In the genomic region with DNA sequence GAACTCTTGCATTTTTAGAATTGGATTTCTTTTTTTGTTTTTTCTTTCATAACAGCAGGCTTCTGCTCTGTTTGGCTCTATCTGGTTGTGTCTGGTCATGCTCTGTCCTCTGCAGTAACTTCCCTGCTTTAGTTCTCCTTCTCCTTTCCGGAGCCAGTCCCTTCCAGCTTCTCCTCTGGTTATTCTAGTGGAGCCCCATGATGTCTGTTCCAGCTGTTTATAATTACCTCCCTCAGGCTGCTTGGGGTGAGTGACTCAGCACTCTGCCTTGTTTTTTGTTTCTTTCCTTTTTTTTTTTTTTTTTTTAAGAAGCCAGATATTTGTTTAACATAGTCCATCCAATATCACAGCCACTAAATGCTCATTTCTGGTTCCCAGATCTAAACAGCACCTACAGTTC, we compare ENCODE assay signal across 9 cellular contexts.
DNase-seq lines count a peak whose midpoint lies in the region; ATAC-seq, FAIRE-seq and TF ChIP-seq lines count a peak whose summit lies in the region.
"Had no signal": no experiment of that assay in that cellular context is flagged by ENCODE, and none has a peak within 500 bp of the region (broad histone marks: within the 10 kb centered on the region; RNA-seq: fewer than 3 reads in every experiment).

No MANE protein-coding gene starts in this region.

- no peaks in the 10 kb centered on the region for H3K27me3 Mint-ChIP-seq in activated CD4-positive, alpha-beta T cell treated with anti-CD3 and anti-CD28 coated beads, Interleukin-2, amount 10 ng/mL, durations not matched to agents 24 days and 14 days

- TF ChIP-seq RAD21 in K562 (CRISPR knock-in tag; conservative IDR thresholded peaks at IDR 0.05 in 1 of 2, IDR thresholded peaks at IDR 0.05 in 1 of 2) = no peak

- 0% methylated on average over 1 of the region's 1 CpG for WGBS in K562 (ENCODE audit: insufficient coverage, low coverage, missing lambda C conversion rate)
- 11 to 24% methylated on average over 1 of the region's 1 CpG for WGBS in tibial nerve, 2 donors

- CTCF ChIA-PET in K562 (lab: Yijun Ruan, JAX; ENCODE audit: low intra/inter-chr PET ratio) = no interaction called here

- no TSS peak for BruUV-seq in K562 (replicated peaks; lab: Mats Ljungman, UMichigan)

- no peaks in the 10 kb centered on the region for H3K4me1 Mint-ChIP-seq in activated CD4-positive, alpha-beta T cell treated with anti-CD3 and anti-CD28 coated beads, Interleukin-2, amount 10 ng/mL, durations not matched to agents 24 days and 14 days
- H3K4me1 Mint-ChIP-seq: activated naive CD8-positive, alpha-beta T cell treated with anti-CD3 and anti-CD28 coated beads, Interleukin-2, amount 10 ng/mL, durations not matched to agents 7 days and 5 days had no signal

- no peaks in the 10 kb centered on the region for H3K79me2 ChIP-seq in K562 (ENCODE audit: control insufficient read depth, insufficient read depth, low read length)

- H2AFZ ChIP-seq in K562 (ENCODE audit: low read depth, low read length) = no peak overlapping the region

- no peaks in the 10 kb centered on the region for H3K9me3 ChIP-seq in K562 (replicated peaks; ENCODE audit: control insufficient read depth, insufficient read depth, low read depth, low read length)
- H3K9me3 ChIP-seq in tibial nerve = no peaks in the 10 kb centered on the region
- H3K9me3 ChIP-seq in Peyer's patch = no peaks in the 10 kb centered on the region

- H3K27ac ChIP-seq in K562 (ENCODE audit: extremely low read depth, low read depth, low read length) (no peak overlapping the region), tibial nerve (peak overlapping the region; percentile 12 to 88 (median 50)), Peyer's patch (no peak overlapping the region)

- no peaks in the 10 kb centered on the region for H3K36me3 ChIP-seq in K562 (ENCODE audit: control insufficient read depth, insufficient read depth, low read length)
- H3K36me3 ChIP-seq in tibial nerve = no peaks in the 10 kb centered on the region
- H3K36me3 ChIP-seq in Peyer's patch = no peaks in the 10 kb centered on the region

- FAIRE-seq in K562 (lab: Jason Lieb, UNC) = no peak

- no peaks in the 10 kb centered on the region for H3K36me3 Mint-ChIP-seq in activated CD4-positive, alpha-beta T cell treated with anti-CD3 and anti-CD28 coated beads, Interleukin-2, amount 10 ng/mL, durations not matched to agents 24 days and 14 days (ENCODE audit: low read depth)
- H3K36me3 Mint-ChIP-seq: activated naive CD8-positive, alpha-beta T cell treated with anti-CD3 and anti-CD28 coated beads, Interleukin-2, amount 10 ng/mL, durations not matched to agents 7 days and 5 days had no signal

- no peak overlapping the region for H3K4me3 Mint-ChIP-seq in activated CD4-positive, alpha-beta T cell treated with anti-CD3 and anti-CD28 coated beads, Interleukin-2, amount 10 ng/mL, durations not matched to agents 24 days and 14 days
- H3K4me3 Mint-ChIP-seq: activated naive CD8-positive, alpha-beta T cell treated with anti-CD3 and anti-CD28 coated beads, Interleukin-2, amount 10 ng/mL, durations not matched to agents 7 days and 5 days had no signal

- H4K20me1 ChIP-seq in K562 (replicated peaks; ENCODE audit: control insufficient read depth, insufficient read depth, low read length) = no peaks in the 10 kb centered on the region

- no peaks in the 10 kb centered on the region for H3K9me3 Mint-ChIP-seq in activated CD4-positive, alpha-beta T cell treated with anti-CD3 and anti-CD28 coated beads, Interleukin-2, amount 10 ng/mL, durations not matched to agents 24 days and 14 days
- H3K9me3 Mint-ChIP-seq: activated naive CD8-positive, alpha-beta T cell treated with anti-CD3 and anti-CD28 coated beads, Interleukin-2, amount 10 ng/mL, durations not matched to agents 7 days and 5 days had no signal

- H3K27me3 ChIP-seq in K562 (ENCODE audit: control insufficient read depth in 2 of 2, insufficient read depth in 2 of 2, low read length in 2 of 2) (no peaks in the 10 kb centered on the region; a peak in 1 of 5 replicates), tibial nerve (no peaks in the 10 kb centered on the region), Peyer's patch (no peaks in the 10 kb centered on the region)

- H3K9me1 ChIP-seq in K562 (ENCODE audit: control insufficient read depth, insufficient read depth, low read length) = no peaks in the 10 kb centered on the region

- TF ChIP-seq EP300 in K562 (IDR thresholded peaks at IDR 0.05; ENCODE audit: low read length) (no peak), tibial nerve (IDR thresholded peaks at IDR 0.05) (peak; percentile 85)

- POLR2A ChIA-PET in K562 (lab: Yijun Ruan, JAX) = no interaction called here

- H3K9ac ChIP-seq in K562 (ENCODE audit: insufficient read depth in 1 of 2, low read depth in 2 of 2, low read length in 2 of 2) = no peak overlapping the region

- no peak overlapping the region for H3K27ac Mint-ChIP-seq in activated CD4-positive, alpha-beta T cell treated with anti-CD3 and anti-CD28 coated beads, Interleukin-2, amount 10 ng/mL, durations not matched to agents 24 days and 14 days
- H3K27ac Mint-ChIP-seq: activated naive CD8-positive, alpha-beta T cell treated with anti-CD3 and anti-CD28 coated beads, Interleukin-2, amount 10 ng/mL, durations not matched to agents 7 days and 5 days had no signal

- TF ChIP-seq CTCF in K562 (IDR thresholded peaks at IDR 0.05 in 2 of 3, conservative IDR thresholded peaks at IDR 0.05 in 1 of 3; ENCODE audit: insufficient read depth in 2 of 3, low read depth in 1 of 3, low read length in 3 of 3) (no peak), tibial nerve (IDR thresholded peaks at IDR 0.05) (no peak), Peyer's patch (IDR thresholded peaks at IDR 0.05) (no peak)

- intact Hi-C loops in K562 (cut with micrococcal nuclease) = no loop called here
- intact Hi-C loops in activated CD4-positive, alpha-beta T cell treated with anti-CD3 and anti-CD28 coated beads, Interleukin-2, amount 10 ng/mL, durations not matched to agents 24 days and 14 days (cut with micrococcal nuclease) = no loop called here

- in situ Hi-C loops in KBM-7 (cut with MboI; ENCODE audit: low pct_unique_long_range_greater_than_20kb, low sequenced_read_pairs) (no loop called here), K562 (cut with MboI) (no loop called here)

- TF ChIP-seq POLR2A in K562 (conservative IDR thresholded peaks at IDR 0.05) (no peak), tibial nerve (IDR thresholded peaks at IDR 0.05) (no peak), Peyer's patch (IDR thresholded peaks at IDR 0.05) (no peak)

- H3K4me1 ChIP-seq in K562 (replicated peaks in 1 of 2; ENCODE audit: control insufficient read depth in 2 of 2, insufficient read depth in 2 of 2, low read length in 2 of 2) = no peaks in the 10 kb centered on the region
- peaks cover 0 to 46% (median 4%) of the 10 kb centered on the region in 4 donors for H3K4me1 ChIP-seq in tibial nerve
- no peaks in the 10 kb centered on the region for H3K4me1 ChIP-seq in Peyer's patch

- peak; percentile 44 for DNase-seq in KBM-7
- DNase-seq in K562 (ENCODE audit: extremely low read depth in 1 of 4, low spot score in 3 of 4) = peak in 1 of 4 experiments; percentile 7
- DNase-seq in islet precursor cell = peak; percentile 89
- DNase-seq in tibial nerve (ENCODE audit: low spot score in 2 of 2) = peak; percentile 24 to 71
- no peak for DNase-seq in activated CD4-positive, alpha-beta T cell treated with anti-CD3 and anti-CD28 coated beads, Interleukin-2, amount 10 ng/mL, durations not matched to agents 24 days and 14 days
- no peak for DNase-seq in Peyer's patch
- DNase-seq: activated naive CD8-positive, alpha-beta T cell treated with anti-CD3 and anti-CD28 coated beads, Interleukin-2, amount 10 ng/mL, durations not matched to agents 7 days and 5 days; NCI-H774 had no signal

- H3K4me3 ChIP-seq in K562 (no peak overlapping the region), tibial nerve (no peak overlapping the region), Peyer's patch (no peak overlapping the region)

- no peak for ATAC-seq in K562
- no peak for ATAC-seq in activated CD4-positive, CD25-positive, alpha-beta regulatory T cell treated with anti-CD3 and anti-CD28 coated beads, Interleukin-2, amount 50 U/mL, for 24 hours

- H3K4me2 ChIP-seq in K562 (ENCODE audit: insufficient read depth, low read length) = no peak overlapping the region

TF ChIP-seq in K562, 482 proteins besides CTCF, POLR2A, EP300 and RAD21:
- TF ChIP-seq MAFG (tag; conservative IDR thresholded peaks at IDR 0.05) (peak; percentile 67), MAFF (IDR thresholded peaks at IDR 0.05; ENCODE audit: low read length) (peak; percentile 25; the same call in 1 of the 2 replicates), BACH1 (tag; IDR thresholded peaks at IDR 0.05) (no peak), ZNF316 (IDR thresholded peaks at IDR 0.05) (peak; percentile 42; the same call in 1 of the 2 replicates), NFE2 (IDR thresholded peaks at IDR 0.05; ENCODE audit: low read depth) (0 out of 2 replicates have a peak, but pooled peaks have one; percentile 15), MIER1 (IDR thresholded peaks at IDR 0.05; ENCODE audit: low read depth) (no peak), NFE2L1 (tag; IDR thresholded peaks at IDR 0.05; ENCODE audit: borderline replicate concordance, low read depth) (peak; percentile 54)

Comparison
In these comparisons a context has a peak if more than half of its experiments do, and no peak if none do; other contexts are left out.
1. DNase-seq: peak in KBM-7 (single experiment), islet precursor cell (single experiment) and tibial nerve (2 of 2); none in activated CD4-positive, alpha-beta T cell treated with anti-CD3 and anti-CD28 coated beads, Interleukin-2, amount 10 ng/mL, durations not matched to agents 24 days and 14 days (single experiment) and Peyer's patch (0 of 3).
2. H3K27ac ChIP-seq: peak in tibial nerve (4 of 4); none in K562 (single experiment) and Peyer's patch (0 of 4).